In the genomic region with DNA sequence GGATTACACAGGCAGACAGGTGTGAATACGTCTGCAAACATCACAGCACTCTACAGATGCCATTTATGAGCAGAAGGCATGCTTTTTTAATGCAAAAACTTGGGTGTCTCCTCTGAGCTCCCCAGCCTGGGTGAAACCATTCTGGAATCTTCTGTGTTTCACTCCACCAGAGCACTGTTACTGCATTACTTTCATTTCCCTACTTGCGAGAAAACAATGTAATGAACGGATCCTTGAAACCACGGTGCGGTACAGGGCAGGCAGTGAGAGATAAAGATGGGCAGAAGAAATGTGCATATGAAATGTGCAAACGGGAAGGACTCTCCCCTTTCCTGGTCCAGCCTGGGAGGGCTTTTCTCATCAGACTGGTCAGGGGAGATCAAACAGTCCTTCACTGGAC, we compare ENCODE assay signal across 1 cellular context.
TF ChIP-seq lines count a peak whose summit lies in the region.

No MANE protein-coding gene starts in this region.

TF ChIP-seq in WTC11, 78 proteins besides CTCF, POLR2A, EP300 and RAD21 (continued from another document):
- TF ChIP-seq STAT6 (CRISPR knock-in tag; conservative IDR thresholded peaks at IDR 0.05; ENCODE audit: low read depth) (no peak), CBFB (CRISPR knock-in tag; IDR thresholded peaks at IDR 0.05; ENCODE audit: low read depth) (no peak), GTF2I (CRISPR knock-in tag; conservative IDR thresholded peaks at IDR 0.05) (no peak), ZNF281 (CRISPR knock-in tag; IDR thresholded peaks at IDR 0.05) (no peak)
